ENCODE assay signal across 9 cellular contexts in the genomic region with DNA sequence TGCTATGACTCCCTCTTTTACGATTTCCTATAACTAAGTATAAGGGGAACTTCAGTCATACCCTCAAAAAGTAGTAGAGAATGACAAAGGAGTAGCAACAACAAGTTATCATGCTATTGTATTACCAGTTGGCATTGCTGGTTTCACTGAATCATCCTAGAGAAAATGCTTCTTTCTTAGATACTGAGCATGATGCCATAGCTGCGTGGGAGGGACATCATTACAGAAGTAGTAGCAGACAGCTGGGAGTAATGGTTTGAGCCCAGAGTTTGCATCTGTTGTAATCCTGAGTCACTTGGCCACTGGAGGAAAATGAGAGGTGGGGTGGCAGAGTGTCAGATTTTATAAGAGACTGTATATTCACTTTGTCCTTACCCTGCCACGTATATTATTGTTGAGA. TPM values are rescaled to one million over a fixed set of nuclear protein-coding genes. Genes with fewer than 3 reads are reported as not detected.
DNase-seq lines count a peak whose midpoint lies in the region; ATAC-seq, FAIRE-seq and TF ChIP-seq lines count a peak whose summit lies in the region.
"Had no signal": no experiment of that assay in that cellular context is flagged by ENCODE, and none has a peak within 500 bp of the region (broad histone marks: within the 10 kb centered on the region; RNA-seq: fewer than 3 reads in every experiment).

No MANE protein-coding gene starts in this region.

- DNase-seq in A549 (ENCODE audit: low read depth in 1 of 2, low spot score in 1 of 2) (no peak), HFF-Myc (ENCODE audit: extremely low read depth, low read depth) (peak; percentile 64), memory B cell (ENCODE audit: low spot score in 2 of 2) (no peak), small intestine (no peak), NCI-H774 (lab: John Stamatoyannopoulos, UW) (no peak), lower lobe of right lung (no peak)
- no peak for DNase-seq in activated T-helper 2 cell treated with anti-CD3 and anti-CD28 coated beads, Interferon-gamma antibody, Interleukin-2, Interleukin-4, amounts not matched to agents 10 μg/mL and 5 μg/mL and 100 μg/mL, durations not matched to agents 14 hours and 24 hours and 36 hours (ENCODE audit: low spot score)

- no peaks in the 10 kb centered on the region for H3K4me1 ChIP-seq in A549
- H3K4me1 ChIP-seq in small intestine (ENCODE audit: control insufficient read depth in 2 of 2, insufficient read depth in 1 of 2, low read depth in 1 of 2, low read length in 1 of 2), result no peaks in the 10 kb centered on the region
- no peaks in the 10 kb centered on the region for H3K4me1 ChIP-seq in lower lobe of right lung

- peak overlapping the region; percentile 33 for H3K27ac Mint-ChIP-seq in activated T-helper 2 cell treated with anti-CD3 and anti-CD28 coated beads, Interferon-gamma antibody, Interleukin-2, Interleukin-4, amounts not matched to agents 10 μg/mL and 5 μg/mL and 100 μg/mL, durations not matched to agents 14 hours and 24 hours and 36 hours
- H3K27ac Mint-ChIP-seq in memory B cell, result peak overlapping the region; percentile 77

- 93% methylated on average over 3 of the region's 3 CpGs for WGBS in A549 (ENCODE audit: missing lambda C conversion rate)
- WGBS in small intestine, 3 donors, result 73 to 89% (median 82%) methylated on average over 3 of the region's 3 CpGs

- no peaks in the 10 kb centered on the region for H3K9me3 Mint-ChIP-seq in activated T-helper 2 cell treated with anti-CD3 and anti-CD28 coated beads, Interferon-gamma antibody, Interleukin-2, Interleukin-4, amounts not matched to agents 10 μg/mL and 5 μg/mL and 100 μg/mL, durations not matched to agents 14 hours and 24 hours and 36 hours
- H3K9me3 Mint-ChIP-seq in memory B cell, result no peaks in the 10 kb centered on the region
- H3K9me3 Mint-ChIP-seq: brain had no signal

- no peaks in the 10 kb centered on the region for H3K27me3 Mint-ChIP-seq in activated T-helper 2 cell treated with anti-CD3 and anti-CD28 coated beads, Interferon-gamma antibody, Interleukin-2, Interleukin-4, amounts not matched to agents 10 μg/mL and 5 μg/mL and 100 μg/mL, durations not matched to agents 14 hours and 24 hours and 36 hours (ENCODE audit: low read depth)
- H3K27me3 Mint-ChIP-seq in memory B cell, result no peaks in the 10 kb centered on the region

- no peak for TF ChIP-seq POLR2A in A549 (IDR thresholded peaks at IDR 0.05; ENCODE audit: low read length)

- no peaks in the 10 kb centered on the region for H3K36me3 ChIP-seq in small intestine (ENCODE audit: control insufficient read depth in 2 of 2, insufficient read depth in 2 of 2, low read length in 2 of 2)
- H3K36me3 ChIP-seq in lower lobe of right lung, result peaks cover 63% of the 10 kb centered on the region

- FAIRE-seq in A549 (lab: Jason Lieb, UNC) (peak; percentile 13), small intestine (lab: Jason Lieb, UNC) (no peak)

- CTCF ChIA-PET in A549 (lab: Yijun Ruan, JAX), result interaction anchor here (1.9 kb wide), 1 partner anchor 16 kb away, joined by 4 read pairs; no protein-coding TSS in a partner anchor

- ATAC-seq in A549 (no peak), memory B cell (ENCODE audit: low read depth) (no peak), GM21737 (IDR thresholded peaks at IDR 0.05; ENCODE audit: unreplicated experiment) (no peak), lower lobe of right lung (no peak)

- H3K9me3 ChIP-seq in A549 (no peaks in the 10 kb centered on the region), small intestine (ENCODE audit: control insufficient read depth, low read depth) (no peaks in the 10 kb centered on the region), lower lobe of right lung (no peaks in the 10 kb centered on the region)

- TF ChIP-seq CTCF in A549 (IDR thresholded peaks at IDR 0.05), result no peak
- no peak for TF ChIP-seq CTCF in HFF-Myc (IDR thresholded peaks at IDR 0.05; ENCODE audit: low read depth, low read length, missing control alignments)
- no peak for TF ChIP-seq CTCF in lower lobe of right lung (IDR thresholded peaks at IDR 0.05)

- peaks cover 18% of the 10 kb centered on the region for H3K4me1 Mint-ChIP-seq in activated T-helper 2 cell treated with anti-CD3 and anti-CD28 coated beads, Interferon-gamma antibody, Interleukin-2, Interleukin-4, amounts not matched to agents 10 μg/mL and 5 μg/mL and 100 μg/mL, durations not matched to agents 14 hours and 24 hours and 36 hours (ENCODE audit: low read depth)
- H3K4me1 Mint-ChIP-seq in memory B cell, result peaks cover 17% of the 10 kb centered on the region
- H3K4me1 Mint-ChIP-seq: brain had no signal

- no peak overlapping the region for H3K4me2 ChIP-seq in A549

- TF ChIP-seq RAD21 in A549 (conservative IDR thresholded peaks at IDR 0.05 in 1 of 2, IDR thresholded peaks at IDR 0.05 in 1 of 2), result no peak

- no peak overlapping the region for H3K4me3 Mint-ChIP-seq in activated T-helper 2 cell treated with anti-CD3 and anti-CD28 coated beads, Interferon-gamma antibody, Interleukin-2, Interleukin-4, amounts not matched to agents 10 μg/mL and 5 μg/mL and 100 μg/mL, durations not matched to agents 14 hours and 24 hours and 36 hours (ENCODE audit: low read depth)
- no peak overlapping the region for H3K4me3 Mint-ChIP-seq in memory B cell
- H3K4me3 Mint-ChIP-seq: brain had no signal

- intact Hi-C loops in activated T-helper 2 cell treated with anti-CD3 and anti-CD28 coated beads, Interferon-gamma antibody, Interleukin-2, Interleukin-4, amounts not matched to agents 10 μg/mL and 5 μg/mL and 100 μg/mL, durations not matched to agents 14 hours and 24 hours and 36 hours (cut with micrococcal nuclease), result no loop called here
- intact Hi-C loops in lower lobe of right lung (cut with DNase I), result no loop called here

- no peak for TF ChIP-seq EP300 in A549 (IDR thresholded peaks at IDR 0.05)

- peaks cover 64% of the 10 kb centered on the region for H3K36me3 Mint-ChIP-seq in activated T-helper 2 cell treated with anti-CD3 and anti-CD28 coated beads, Interferon-gamma antibody, Interleukin-2, Interleukin-4, amounts not matched to agents 10 μg/mL and 5 μg/mL and 100 μg/mL, durations not matched to agents 14 hours and 24 hours and 36 hours (ENCODE audit: low read depth)
- peaks cover 32% of the 10 kb centered on the region for H3K36me3 Mint-ChIP-seq in memory B cell

- no peaks in the 10 kb centered on the region for H3K27me3 ChIP-seq in small intestine (ENCODE audit: control insufficient read depth in 2 of 2, insufficient read depth in 2 of 2, low read length in 2 of 2)
- no peaks in the 10 kb centered on the region for H3K27me3 ChIP-seq in lower lobe of right lung (ENCODE audit: low read depth)

- H3K27ac ChIP-seq in A549, result no peak overlapping the region
- no peak overlapping the region for H3K27ac ChIP-seq in small intestine (ENCODE audit: low read depth in 1 of 2, low read length in 1 of 2)
- H3K27ac ChIP-seq in lower lobe of right lung, result no peak overlapping the region

- POLR2A ChIA-PET in A549 (lab: Yijun Ruan, JAX), result no interaction called here

- H3K4me3 ChIP-seq in A549 (no peak overlapping the region), HFF-Myc (replicated peaks; ENCODE audit: low read depth, low read length) (no peak overlapping the region), small intestine (ENCODE audit: low read depth in 1 of 2, low read length in 2 of 2) (no peak overlapping the region), lower lobe of right lung (no peak overlapping the region)

TF ChIP-seq in A549, 52 proteins besides CTCF, POLR2A, EP300 and RAD21:
- TF ChIP-seq, protein P1, sequence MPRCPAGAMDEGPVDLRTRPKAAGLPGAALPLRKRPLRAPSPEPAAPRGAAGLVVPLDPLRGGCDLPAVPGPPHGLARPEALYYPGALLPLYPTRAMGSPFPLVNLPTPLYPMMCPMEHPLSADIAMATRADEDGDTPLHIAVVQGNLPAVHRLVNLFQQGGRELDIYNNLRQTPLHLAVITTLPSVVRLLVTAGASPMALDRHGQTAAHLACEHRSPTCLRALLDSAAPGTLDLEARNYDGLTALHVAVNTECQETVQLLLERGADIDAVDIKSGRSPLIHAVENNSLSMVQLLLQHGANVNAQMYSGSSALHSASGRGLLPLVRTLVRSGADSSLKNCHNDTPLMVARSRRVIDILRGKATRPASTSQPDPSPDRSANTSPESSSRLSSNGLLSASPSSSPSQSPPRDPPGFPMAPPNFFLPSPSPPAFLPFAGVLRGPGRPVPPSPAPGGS (IDR thresholded peaks at IDR 0.05), result no peak
- TF ChIP-seq, protein P2, sequence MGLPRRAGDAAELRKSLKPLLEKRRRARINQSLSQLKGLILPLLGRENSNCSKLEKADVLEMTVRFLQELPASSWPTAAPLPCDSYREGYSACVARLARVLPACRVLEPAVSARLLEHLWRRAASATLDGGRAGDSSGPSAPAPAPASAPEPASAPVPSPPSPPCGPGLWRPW (IDR thresholded peaks at IDR 0.05), result no peak
- no peak for TF ChIP-seq CHD2 (IDR thresholded peaks at IDR 0.05; ENCODE audit: low read length, partially characterized antibody)
- no peak for TF ChIP-seq NFE2L2 (conservative IDR thresholded peaks at IDR 0.05; ENCODE audit: low read length)
- TF ChIP-seq FOSL2 (IDR thresholded peaks at IDR 0.05), result no peak
- no peak for TF ChIP-seq FOSL2 (CRISPR knock-in tag; IDR thresholded peaks at IDR 0.05)
- TF ChIP-seq CBX8 (IDR thresholded peaks at IDR 0.05), result no peak
- no peak for TF ChIP-seq HOXA7 (CRISPR knock-in tag; IDR thresholded peaks at IDR 0.05)

RNA-seq across cellular contexts. Expression of a gene that starts 38.6 kb away (rescaled TPM):
- polyA plus RNA-seq in A549 (2011; rRNA removed) (26.6 and 28.3 TPM in 2 replicates), A549 (2017; fragmentation: RNase III; extraction: RNeasy Plus Mini Kit Qiagen cat#74134 plus additional on column Dnase treatment) (17.3 to 18.7 TPM (median 17.4 TPM) in 3 replicates), small intestine (1 to 10 TPM; 5.6 to 7.1 (median 5.7) TPM)
- 12.6 and 16.1 TPM in 2 replicates for polyA plus RNA-seq in A549 (2012; cell fraction: cytosol; rRNA removed)
- 26.5 and 29.4 TPM in 2 replicates for polyA plus RNA-seq in A549 (2012; cell fraction: nucleus; rRNA removed)
- polyA minus RNA-seq in A549 (2011; rRNA and poly(A)+ RNA removed), result 21.5 and 21.8 TPM in 2 replicates
- total RNA-seq in activated T-helper 2 cell treated with anti-CD3 and anti-CD28 coated beads, Interferon-gamma antibody, Interleukin-2, Interleukin-4, amounts not matched to agents 10 μg/mL and 5 μg/mL and 100 μg/mL, durations not matched to agents 14 hours and 24 hours and 36 hours, result 31.4 and 32.5 TPM in 2 replicates
- 22.4 TPM for total RNA-seq in lower lobe of right lung
